16 cellular contexts compared by ENCODE assay signal in the genomic region with DNA sequence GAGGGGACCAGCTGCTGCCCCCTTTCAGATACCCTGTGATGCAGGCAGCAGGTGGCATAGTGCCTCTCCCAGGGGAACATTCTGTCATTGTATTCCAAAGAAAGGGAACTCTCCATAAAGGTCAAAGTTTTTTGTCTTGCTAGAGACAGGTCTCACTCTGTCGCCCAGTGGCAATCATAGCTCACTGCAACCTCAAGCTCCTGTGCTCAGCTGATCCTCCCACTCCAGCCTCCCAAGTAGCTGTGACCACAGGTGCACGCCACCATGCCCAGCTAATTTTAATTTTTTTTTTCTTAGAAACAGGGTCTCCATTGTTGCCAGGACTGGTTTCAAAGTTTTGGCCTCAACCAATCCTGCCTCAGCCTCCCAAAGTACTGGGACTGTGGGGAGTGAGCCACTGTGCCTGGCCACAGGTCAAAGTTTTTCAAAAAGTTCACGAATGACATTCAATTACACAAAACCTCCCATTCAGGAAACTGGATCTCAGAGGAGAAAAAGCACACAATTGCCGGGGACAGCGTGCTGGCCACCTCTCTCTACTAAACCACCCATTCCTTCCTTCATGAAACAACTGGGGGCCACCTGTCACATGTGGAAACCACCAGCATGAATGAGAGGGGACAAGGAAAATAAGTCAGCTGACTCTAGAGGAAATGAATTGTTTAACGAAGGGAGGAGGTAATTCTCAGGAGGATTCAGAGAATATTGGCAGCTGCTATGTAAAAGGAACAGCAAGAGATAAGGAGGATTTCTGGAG.
A peak's percentile ranks its signal among the peaks of the same experiment; 100 is the strongest.
DNase-seq lines count a peak whose midpoint lies in the region; ATAC-seq and TF ChIP-seq lines count a peak whose summit lies in the region.
"Had no signal": no experiment of that assay in that cellular context is flagged by ENCODE, and none has a peak within 500 bp of the region (broad histone marks: within the 10 kb centered on the region; RNA-seq: fewer than 3 reads in every experiment).

No MANE protein-coding gene starts in this region.

- TF ChIP-seq CTCF in GM10248 (IDR thresholded peaks at IDR 0.05; ENCODE audit: control extremely low read depth, extremely low read depth, low read depth, missing control alignments) (peak; percentile 6), HCT116 (IDR thresholded peaks at IDR 0.05 in 2 of 3, conservative IDR thresholded peaks at IDR 0.05 in 1 of 3; ENCODE audit: borderline replicate concordance in 1 of 3, insufficient read depth in 1 of 3, low read depth in 2 of 3, low read length in 2 of 3) (peak; percentile 17 to 30 (median 26); a peak in 2 of 6 replicates), Panc1 (IDR thresholded peaks at IDR 0.05) (no peak; the same call in 1 of the 2 replicates)

- H4K20me1 ChIP-seq in HCT116 (ENCODE audit: insufficient read depth) = no peaks in the 10 kb centered on the region

- POLR2A ChIA-PET in GM10248 (lab: Yijun Ruan, JAX) (no interaction called here), HCT116 (lab: Charles Lee) (no interaction called here), Panc1 (lab: Charles Lee) (interaction anchor here (0.7 kb wide), 1 partner anchor 398 kb away, joined by 3 read pairs; no protein-coding TSS in a partner anchor)

- BruUV-seq in HCT116 (replicated peaks; lab: Mats Ljungman, UMichigan) = no TSS peak
- BruUV-seq in Panc1 (replicated peaks; lab: Mats Ljungman, UMichigan) = no TSS peak

- no peaks in the 10 kb centered on the region for H3K79me2 ChIP-seq in HCT116 (ENCODE audit: insufficient read depth, low read length)

- no peak overlapping the region for H3K9ac ChIP-seq in HCT116 (ENCODE audit: low read length)

- ATAC-seq in HCT116 (peak; percentile 79), Panc1 (peak; percentile 66; the same call in 1 of the 2 replicates), GM21390 (IDR thresholded peaks at IDR 0.05; ENCODE audit: unreplicated experiment) (no peak), HG03521 (IDR thresholded peaks at IDR 0.05; ENCODE audit: unreplicated experiment) (no peak)
- ATAC-seq: activated T-helper 17 cell treated with anti-CD3 and anti-CD28 coated beads, Interleukin-2, amount 50 U/mL, for 72 hours had no signal

- intact Hi-C loops in HCT116 (cut with micrococcal nuclease) (no loop called here), Panc1 (cut with micrococcal nuclease; ENCODE audit: unreplicated experiment) (no loop called here)

- no peaks in the 10 kb centered on the region for H3K9me2 ChIP-seq in HCT116 (ENCODE audit: insufficient read depth)

- H3K4me2 ChIP-seq in HCT116 (ENCODE audit: low read length) = no peak overlapping the region

- in situ Hi-C loops in Panc1 (cut with HindIII; ENCODE audit: low pct_unique_long_range_greater_than_20kb, low sequenced_read_pairs) = no loop called here

- H3K4me1 ChIP-seq in HCT116 (ENCODE audit: control insufficient read depth in 1 of 2, insufficient read depth in 2 of 2, low read length in 2 of 2) = no peaks in the 10 kb centered on the region
- peaks cover 7% of the 10 kb centered on the region; the same call in 1 of the 2 replicates for H3K4me1 ChIP-seq in Panc1 (ENCODE audit: control insufficient read depth, insufficient read depth, low read length)
- H3K4me1 ChIP-seq: thyroid gland had no signal

- no peak for TF ChIP-seq POLR2A in HCT116 (IDR thresholded peaks at IDR 0.05; ENCODE audit: borderline replicate concordance, extremely low read depth, insufficient read depth, insufficient read length)

- no peak overlapping the region for H2AFZ ChIP-seq in HCT116 (ENCODE audit: low read depth, low read length, poor library complexity, severe bottlenecking)

- no peak for DNase-seq in GM10248 (ENCODE audit: extremely low spot score)
- no peak for DNase-seq in HCT116 (ENCODE audit: low read depth, low spot score)
- DNase-seq in Panc1 (ENCODE audit: low read depth, low spot score) = no peak
- DNase-seq in islet precursor cell = peak; percentile 50
- no peak for DNase-seq in T1000 (lab: John Stamatoyannopoulos, UW)
- DNase-seq: activated CD4-positive, alpha-beta memory T cell treated with anti-CD3 and anti-CD28 coated beads for 36 hours; amygdala; esophagus squamous epithelium; GF-D8; nephron progenitor cell; right cardiac atrium; SHP77 treated with DMSO at 0.1 percent for 48 hours; thyroid gland had no signal

- H3K36me3 ChIP-seq in HCT116 (ENCODE audit: control insufficient read depth in 1 of 2, insufficient read depth in 2 of 2, low read length in 2 of 2) (no peaks in the 10 kb centered on the region), Panc1 (ENCODE audit: control insufficient read depth, insufficient read depth, low read length) (no peaks in the 10 kb centered on the region)
- H3K36me3 ChIP-seq: esophagus squamous epithelium, thyroid gland had no signal

- RAD21 ChIA-PET in HCT116 (lab: Charles Lee; ENCODE audit: low non-redundant PET in 1 of 2, low total read pairs in 2 of 2, uncharacterized antibody in 2 of 2, unreplicated experiment in 2 of 2) = no interaction called here

- TF ChIP-seq RAD21 in HCT116 (IDR thresholded peaks at IDR 0.05; ENCODE audit: low read depth) = peak; percentile 43; the same call in 1 of the 2 replicates

- CTCF ChIA-PET in GM10248 (lab: Yijun Ruan, JAX) (no interaction called here), HCT116 (lab: Charles Lee) (interaction anchor here (0.9 kb wide), 1 partner anchor 678 kb away, joined by 3 read pairs; no protein-coding TSS in a partner anchor), Panc1 (lab: Charles Lee) (interaction anchor here (0.7 to 1.0 kb wide), 2 partner anchors 18 to 22 kb away, joined by 3 to 4 read pairs; no protein-coding TSS in a partner anchor)

- no peak overlapping the region for H3K4me3 ChIP-seq in HCT116 (replicated peaks in 1 of 2; ENCODE audit: low read depth in 1 of 2, low read length in 2 of 2)
- H3K4me3 ChIP-seq in Panc1 (ENCODE audit: low read depth in 2 of 2, low read length in 2 of 2) = no peak overlapping the region
- H3K4me3 ChIP-seq: esophagus squamous epithelium, thyroid gland had no signal

- H3K27ac ChIP-seq in HCT116 (ENCODE audit: low read depth, low read length) (no peak overlapping the region), Panc1 (ENCODE audit: low read length) (no peak overlapping the region)
- H3K27ac ChIP-seq: esophagus squamous epithelium, thyroid gland had no signal

- H3K27me3 ChIP-seq in HCT116 (ENCODE audit: insufficient read depth, low read length) = no peaks in the 10 kb centered on the region
- no peaks in the 10 kb centered on the region for H3K27me3 ChIP-seq in Panc1 (ENCODE audit: control insufficient read depth, insufficient read depth, low read length)
- H3K27me3 ChIP-seq: thyroid gland had no signal

- no peaks in the 10 kb centered on the region for H3K9me3 ChIP-seq in HCT116 (ENCODE audit: control insufficient read depth in 1 of 2, insufficient read depth in 1 of 2, low read depth in 1 of 2, low read length in 2 of 2)
- no peaks in the 10 kb centered on the region for H3K9me3 ChIP-seq in Panc1 (ENCODE audit: control insufficient read depth, insufficient read depth, low read depth, low read length)
- H3K9me3 ChIP-seq: esophagus squamous epithelium, thyroid gland had no signal

TF ChIP-seq in HCT116, 20 proteins besides CTCF, POLR2A, EP300 and RAD21:
- TF ChIP-seq ELF1 (IDR thresholded peaks at IDR 0.05; ENCODE audit: borderline replicate concordance, low read depth) (no peak), CEBPB (IDR thresholded peaks at IDR 0.05; ENCODE audit: low read depth) (no peak), TCF7L2 (IDR thresholded peaks at IDR 0.05; ENCODE audit: borderline replicate concordance, extremely low read depth, insufficient read depth, insufficient read length) (no peak), SP1 (IDR thresholded peaks at IDR 0.05; ENCODE audit: low read depth) (no peak), ZFX (IDR thresholded peaks at IDR 0.05) (no peak), POLR2AphosphoS5 (IDR thresholded peaks at IDR 0.05; ENCODE audit: low read depth, low read length) (no peak), SRF (IDR thresholded peaks at IDR 0.05; ENCODE audit: low read depth) (no peak), EZH2 (IDR thresholded peaks at IDR 0.05) (no peak), FOSL1 (IDR thresholded peaks at IDR 0.05; ENCODE audit: low read depth) (no peak), CBX3 (IDR thresholded peaks at IDR 0.05; ENCODE audit: low read depth) (no peak)

Comparison
In these comparisons a context has a peak if more than half of its experiments do, and no peak if none do; other contexts are left out.
1. ATAC-seq: peak in HCT116 (single experiment) and Panc1 (single experiment); none in GM21390 (single experiment) and HG03521 (single experiment).